ENCODE assay signal across 8 cellular contexts in genomic region chr4:26583538-26583864, GRCh38. TPM values are rescaled to one million over a fixed set of nuclear protein-coding genes. Genes with fewer than 3 reads are reported as not detected.
DNase-seq lines count a peak whose midpoint lies in the region; ATAC-seq and TF ChIP-seq lines count a peak whose summit lies in the region.

No MANE protein-coding gene starts in this region.

- H4K20me1 ChIP-seq in IMR-90 (ENCODE audit: insufficient read depth, low read length), result no peaks in the 10 kb centered on the region

- dilution Hi-C loops in IMR-90 (cut with HindIII; ENCODE audit: low sequenced_read_pairs, unreplicated experiment), result no loop called here

- H3K56ac ChIP-seq in IMR-90 (ENCODE audit: extremely low read depth, insufficient read depth, low read length), result peak overlapping the region; percentile 59; the same call in 1 of the 2 replicates

- H3K36me3 Mint-ChIP-seq in activated naive CD8-positive, alpha-beta T cell, result peaks cover 5% of the 10 kb centered on the region

- DNase-seq in IMR-90 (no peak), amygdala (lab: John Stamatoyannopoulos, UW) (no peak), SW 1271 (lab: John Stamatoyannopoulos, UW) (no peak)
- no peak for DNase-seq in stimulated activated naive CD8-positive, alpha-beta T cell treated with anti-CD3 and anti-CD28 coated beads, Interleukin-15, Interleukin-2, amounts not matched to agents 100 U/mL and 50 U/mL, for 24 hours

- no peak overlapping the region for H2AK5ac ChIP-seq in IMR-90 (ENCODE audit: low read depth, low read length)

- peak overlapping the region; percentile 95 for H2AFZ ChIP-seq in IMR-90 (replicated peaks; ENCODE audit: low read length, poor library complexity)

- peak overlapping the region; percentile 93 for H3K4ac ChIP-seq in IMR-90 (ENCODE audit: low read depth, low read length)

- peak overlapping the region; percentile 90 for H4K91ac ChIP-seq in IMR-90 (ENCODE audit: insufficient read depth, low read depth, low read length)

- H2BK120ac ChIP-seq in IMR-90 (ENCODE audit: low read depth, low read length), result peak overlapping the region; percentile 95

- H3K4me2 ChIP-seq in IMR-90 (ENCODE audit: low read depth, low read length), result peak overlapping the region; percentile 66

- H3K9me3 ChIP-seq in IMR-90 (ENCODE audit: control insufficient read depth, insufficient read depth, low read length), result no peaks in the 10 kb centered on the region
- H3K9me3 ChIP-seq in iPS-20b (ENCODE audit: insufficient read depth, low read depth, low read length), result no peaks in the 10 kb centered on the region

- intact Hi-C loops in IMR-90 (cut with micrococcal nuclease), result loop anchor here (5.0 kb wide), 2 partner anchors 279 to 424 kb away; partner anchors contain the start of gene STIM2

- CTCF ChIA-PET in IMR-90 (lab: Yijun Ruan, JAX), result no interaction called here

- ATAC-seq in GM18499 (IDR thresholded peaks at IDR 0.05; ENCODE audit: insufficient read depth, unreplicated experiment) (peak; percentile 42), GM21619 (IDR thresholded peaks at IDR 0.05; ENCODE audit: unreplicated experiment) (peak; percentile 52), IMR-90 (ENCODE audit: low read depth) (peak; percentile 21)
- peak; percentile 77 for ATAC-seq in stimulated activated naive CD8-positive, alpha-beta T cell treated with anti-CD3 and anti-CD28 coated beads, Interleukin-15, Interleukin-2, amounts not matched to agents 100 U/mL and 50 U/mL, for 24 hours

- peaks cover 31% of the 10 kb centered on the region for H3K4me1 Mint-ChIP-seq in activated naive CD8-positive, alpha-beta T cell (ENCODE audit: low read depth)

- peaks cover 2% of the 10 kb centered on the region for H3K27me3 Mint-ChIP-seq in activated naive CD8-positive, alpha-beta T cell

- no peak for TF ChIP-seq POLR2A in IMR-90 (IDR thresholded peaks at IDR 0.05; ENCODE audit: low read depth, low read length)

- H4K8ac ChIP-seq in IMR-90 (ENCODE audit: low read depth in 2 of 2, low read length in 2 of 2), result peak overlapping the region; percentile 76 to 99

- peak overlapping the region; percentile 89 for H2BK5ac ChIP-seq in IMR-90 (ENCODE audit: low read depth, low read length, poor library complexity, severe bottlenecking)

- H3K4me3 ChIP-seq in IMR-90 (ENCODE audit: insufficient read depth, low read depth, low read length) (peak overlapping the region; percentile 76), iPS-20b (ENCODE audit: low read length) (peak overlapping the region; percentile 92)

- peak overlapping the region; percentile 78 for H3K23ac ChIP-seq in IMR-90 (ENCODE audit: low read depth, low read length)

- BruUV-seq in IMR-90 (replicated peaks; lab: Mats Ljungman, UMichigan), result no TSS peak

- H3K4me1 ChIP-seq in IMR-90 (ENCODE audit: control insufficient read depth, insufficient read depth, low read length) (no peaks in the 10 kb centered on the region), iPS-20b (ENCODE audit: insufficient read depth, low read length) (peaks cover 5% of the 10 kb centered on the region; the same call in 1 of the 2 replicates)

- no CpG with 5 or more reads among the region's 11 CpGs for WGBS in IMR-90 (ENCODE audit: extremely low coverage in 2 of 2, insufficient read length in 1 of 2), 2 experiments

- peak overlapping the region; percentile 96 for H3K27ac Mint-ChIP-seq in activated naive CD8-positive, alpha-beta T cell

- H3K14ac ChIP-seq in IMR-90 (replicated peaks; ENCODE audit: low read depth, low read length), result peak overlapping the region; percentile 96

- H2AK9ac ChIP-seq in IMR-90 (replicated peaks; ENCODE audit: low read depth, low read length, poor library complexity), result peak overlapping the region; percentile 8

- H4K5ac ChIP-seq in IMR-90 (ENCODE audit: low read depth, low read length), result peak overlapping the region; percentile 72

- H3K27me3 ChIP-seq in IMR-90 (ENCODE audit: control insufficient read depth, insufficient read depth, low read length) (no peaks in the 10 kb centered on the region), iPS-20b (ENCODE audit: insufficient read depth, low read length) (no peaks in the 10 kb centered on the region; the same call in 1 of the 2 replicates)

- peaks cover 7 to 17% of the 10 kb centered on the region in 2 experiments; a peak in 3 of 4 replicates for H3K79me1 ChIP-seq in IMR-90 (ENCODE audit: low read depth in 1 of 2, low read length in 2 of 2)

- no peak for TF ChIP-seq RAD21 in IMR-90 (IDR thresholded peaks at IDR 0.05; ENCODE audit: low read length)

- peak overlapping the region; percentile 42 for H3K18ac ChIP-seq in IMR-90 (ENCODE audit: low read depth, low read length)

- H2BK20ac ChIP-seq in IMR-90 (ENCODE audit: low read depth, low read length), result peak overlapping the region; percentile 95

- POLR2A ChIA-PET in IMR-90 (lab: Charles Lee; ENCODE audit: unreplicated experiment), result interaction anchor here (0.6 kb wide), 2 partner anchors 176 to 491 kb away, joined by 3 to 4 read pairs; no protein-coding TSS in a partner anchor

- no peak for TF ChIP-seq CTCF in IMR-90 (conservative IDR thresholded peaks at IDR 0.05; ENCODE audit: low read depth, low read length)

- H3K9me1 ChIP-seq in IMR-90 (ENCODE audit: insufficient read depth, low read length), result no peaks in the 10 kb centered on the region

- H3K9ac ChIP-seq in IMR-90 (ENCODE audit: low read depth, low read length) (peak overlapping the region; percentile 70), iPS-20b (ENCODE audit: low read depth, low read length) (peak overlapping the region; percentile 88; the same call in 1 of the 2 replicates)

- in situ Hi-C loops in IMR-90 (cut with MboI; ENCODE audit: low sequenced_read_pairs), result no loop called here

- no peaks in the 10 kb centered on the region for H3K9me3 Mint-ChIP-seq in activated naive CD8-positive, alpha-beta T cell (ENCODE audit: low read depth)

- H3K36me3 ChIP-seq in IMR-90 (ENCODE audit: control insufficient read depth, insufficient read depth, low read length) (no peaks in the 10 kb centered on the region), iPS-20b (ENCODE audit: insufficient read depth, low read depth, low read length) (no peaks in the 10 kb centered on the region)

- H3K27ac ChIP-seq in IMR-90 (ENCODE audit: insufficient read depth, low read length), result peak overlapping the region; percentile 47
- no peak overlapping the region for H3K27ac ChIP-seq in iPS-20b (ENCODE audit: low read length)

- H2BK15ac ChIP-seq in IMR-90 (ENCODE audit: low read depth, low read length), result peak overlapping the region; percentile 69; the same call in 2 of the 3 replicates

- peak overlapping the region; percentile 94 for H3K4me3 Mint-ChIP-seq in activated naive CD8-positive, alpha-beta T cell

TF ChIP-seq in IMR-90, 13 proteins besides CTCF, POLR2A, EP300 and RAD21:
- TF ChIP-seq MAFK (IDR thresholded peaks at IDR 0.05; ENCODE audit: low read depth, low read length), result no peak
- no peak for TF ChIP-seq FOS (IDR thresholded peaks at IDR 0.05; ENCODE audit: low read depth, low read length)
- no peak for TF ChIP-seq SMC3 (IDR thresholded peaks at IDR 0.05; ENCODE audit: low read depth, low read length)
- TF ChIP-seq CHD1 (IDR thresholded peaks at IDR 0.05; ENCODE audit: low read depth, low read length), result no peak
- no peak for TF ChIP-seq RFX5 (IDR thresholded peaks at IDR 0.05; ENCODE audit: low read depth, low read length)
- TF ChIP-seq CEBPB (IDR thresholded peaks at IDR 0.05; ENCODE audit: low read depth, low read length), result no peak
- no peak for TF ChIP-seq NFE2L2 (IDR thresholded peaks at IDR 0.05; ENCODE audit: low read depth, low read length)
- TF ChIP-seq USF2 (IDR thresholded peaks at IDR 0.05; ENCODE audit: low read depth, low read length), result no peak
- no peak for TF ChIP-seq MXI1 (IDR thresholded peaks at IDR 0.05; ENCODE audit: borderline replicate concordance, low read depth, low read length)

RNA-seq across cellular contexts. Expression of gene TBC1D19, which starts 0.4 kb away (rescaled TPM):
- total RNA-seq in IMR-90 (2012; rRNA removed), result 17.6 and 31.4 TPM in 2 replicates
- polyA plus RNA-seq in IMR-90 (2012; rRNA removed), result 6.6 and 9.9 TPM in 2 replicates
- polyA plus RNA-seq in IMR-90 (2012; cell fraction: cytosol; rRNA removed), result 1.8 and 2.3 TPM in 2 replicates
- polyA plus RNA-seq in IMR-90 (2012; cell fraction: nucleus; rRNA removed; ENCODE audit: low replicate concordance), result 1.1 and 8.3 TPM in 2 replicates

Comparison
In these comparisons a context has a peak if more than half of its experiments do, and no peak if none do; other contexts are left out.
1. ATAC-seq: peak in every context shown above with its lines; median percentile 77 in stimulated activated naive CD8-positive, alpha-beta T cell treated with anti-CD3 and anti-CD28 coated beads, Interleukin-15, Interleukin-2, amounts not matched to agents 100 U/mL and 50 U/mL, for 24 hours; 52 in GM21619; 42 in GM18499; 21 in IMR-90.